In genomic region chr17:73888875-73889274, GRCh38 we compare ENCODE assay signal across 17 cellular contexts.
DNase-seq lines count a peak whose midpoint lies in the region; ATAC-seq and TF ChIP-seq lines count a peak whose summit lies in the region.
"Had no signal": no experiment of that assay in that cellular context is flagged by ENCODE, and none has a peak within 500 bp of the region (broad histone marks: within the 10 kb centered on the region; RNA-seq: fewer than 3 reads in every experiment).

No MANE protein-coding gene starts in this region.

- H3K36me3 ChIP-seq in heart left ventricle (no peaks in the 10 kb centered on the region), thyroid gland (no peaks in the 10 kb centered on the region), breast epithelium (no peaks in the 10 kb centered on the region)
- H3K36me3 ChIP-seq: BLaER1 treated with 17β-estradiol and CSF1 and Interleukin-3, amounts not matched to agents 10 nM and 100 nM had no signal

- TF ChIP-seq POLR2A in heart left ventricle (IDR thresholded peaks at IDR 0.05) (no peak), thyroid gland (IDR thresholded peaks at IDR 0.05) (no peak), breast epithelium (IDR thresholded peaks at IDR 0.05) (no peak)

- H3K9me3 ChIP-seq in heart left ventricle (peaks cover 0 to 8% (median 0%) of the 10 kb centered on the region in 12 donors), right cardiac atrium (ENCODE audit: control insufficient read depth, low read length) (no peaks in the 10 kb centered on the region), thyroid gland (no peaks in the 10 kb centered on the region), breast epithelium (peaks cover 0 to 8% of the 10 kb centered on the region in 2 donors)

- no peak for TF ChIP-seq CTCF in heart left ventricle (IDR thresholded peaks at IDR 0.05)
- no peak for TF ChIP-seq CTCF in thyroid gland (IDR thresholded peaks at IDR 0.05)
- no peak for TF ChIP-seq CTCF in breast epithelium (IDR thresholded peaks at IDR 0.05)

- 67 to 81% (median 71%) methylated on average over 5 to 7 of the region's 7 CpGs for WGBS in heart left ventricle, 4 donors
- WGBS in right cardiac atrium = 51% methylated on average over 7 of the region's 7 CpGs
- 66 to 69% methylated on average over 7 of the region's 7 CpGs for WGBS in thyroid gland, 2 donors

- no peaks in the 10 kb centered on the region for H3K4me1 ChIP-seq in heart left ventricle
- H3K4me1 ChIP-seq in right cardiac atrium (ENCODE audit: control insufficient read depth, insufficient read depth, low read length) = no peaks in the 10 kb centered on the region
- H3K4me1 ChIP-seq in thyroid gland = no peaks in the 10 kb centered on the region
- no peaks in the 10 kb centered on the region for H3K4me1 ChIP-seq in breast epithelium
- H3K4me1 ChIP-seq: BLaER1 treated with 17β-estradiol and CSF1 and Interleukin-3, amounts not matched to agents 10 nM and 100 nM had no signal

- DNase-seq in heart left ventricle (peak in 3 of 5 donors; percentile 16 to 35 (median 26)), Right ventricle myocardium inferior (ENCODE audit: missing footprints) (no peak), left cardiac atrium (peak; percentile 57), right cardiac atrium (peak; percentile 57 to 80 (median 72)), thyroid gland (peak; percentile 23 to 51), breast epithelium (ENCODE audit: low spot score in 2 of 2) (no peak), sciatic nerve (ENCODE audit: low spot score) (no peak)
- DNase-seq: Calu3; CD8-positive, alpha-beta T cell; DMS79 treated with DMSO at 0.1 percent for 48 hours; GF-D8; GOT3; H7; HFFc6 had no signal

- H3K27me3 ChIP-seq in heart left ventricle (peaks cover 0 to 10% (median 0%) of the 10 kb centered on the region in 9 donors), right cardiac atrium (ENCODE audit: control insufficient read depth, insufficient read depth) (no peaks in the 10 kb centered on the region), thyroid gland (no peaks in the 10 kb centered on the region), breast epithelium (peaks cover 0 to 13% of the 10 kb centered on the region in 2 donors)
- H3K27me3 ChIP-seq: BLaER1 treated with 17β-estradiol and CSF1 and Interleukin-3, amounts not matched to agents 10 nM and 100 nM had no signal

- H3K4me3 ChIP-seq in heart left ventricle (no peak overlapping the region), right cardiac atrium (ENCODE audit: low read length) (no peak overlapping the region), thyroid gland (replicated peaks in 1 of 3) (no peak overlapping the region), breast epithelium (no peak overlapping the region)
- H3K4me3 ChIP-seq: BLaER1 treated with 17β-estradiol and CSF1 and Interleukin-3, amounts not matched to agents 10 nM and 100 nM had no signal

- no peak overlapping the region for H3K27ac ChIP-seq in heart left ventricle
- no peak overlapping the region for H3K27ac ChIP-seq in right cardiac atrium (ENCODE audit: low read length)
- H3K27ac ChIP-seq in thyroid gland = no peak overlapping the region
- H3K27ac ChIP-seq in breast epithelium = no peak overlapping the region
- H3K27ac ChIP-seq: BLaER1 treated with 17β-estradiol and CSF1 and Interleukin-3, amounts not matched to agents 10 nM and 100 nM; HL-60 had no signal

- ATAC-seq in heart left ventricle = peak in 2 of 4 donors; percentile 13 to 51
- ATAC-seq in Right ventricle myocardium inferior = no peak
- ATAC-seq in left cardiac atrium = peak in 1 of 2 donors; percentile 76
- ATAC-seq in right cardiac atrium = peak; percentile 64 to 66
- no peak for ATAC-seq in sciatic nerve
- ATAC-seq: CD8-positive, alpha-beta T cell; HCT116 had no signal

- intact Hi-C loops in heart left ventricle (cut with DNase I) (loop anchor here in 1 of 10 donors (10.0 kb wide), 1 partner anchor 76 kb away; no protein-coding TSS in a partner anchor), Right ventricle myocardium inferior (cut with DNase I) (no loop called here), left cardiac atrium (cut with DNase I) (no loop called here), right cardiac atrium (cut with DNase I) (no loop called here), thyroid gland (cut with DNase I) (no loop called here), breast epithelium (cut with DNase I; ENCODE audit: low total_unique reads) (no loop called here), sciatic nerve (cut with DNase I) (no loop called here)

Comparison
In these comparisons a context has a peak if more than half of its experiments do, and no peak if none do; other contexts are left out.
1. ATAC-seq: peak in right cardiac atrium (2 of 2); none in Right ventricle myocardium inferior (single experiment) and sciatic nerve (single experiment).
2. DNase-seq: peak in heart left ventricle (3 of 5), left cardiac atrium (single experiment), right cardiac atrium (3 of 3) and thyroid gland (2 of 2); none in Right ventricle myocardium inferior (single experiment), breast epithelium (0 of 2) and sciatic nerve (single experiment).